ENCODE assay signal across 16 cellular contexts in the genomic region with DNA sequence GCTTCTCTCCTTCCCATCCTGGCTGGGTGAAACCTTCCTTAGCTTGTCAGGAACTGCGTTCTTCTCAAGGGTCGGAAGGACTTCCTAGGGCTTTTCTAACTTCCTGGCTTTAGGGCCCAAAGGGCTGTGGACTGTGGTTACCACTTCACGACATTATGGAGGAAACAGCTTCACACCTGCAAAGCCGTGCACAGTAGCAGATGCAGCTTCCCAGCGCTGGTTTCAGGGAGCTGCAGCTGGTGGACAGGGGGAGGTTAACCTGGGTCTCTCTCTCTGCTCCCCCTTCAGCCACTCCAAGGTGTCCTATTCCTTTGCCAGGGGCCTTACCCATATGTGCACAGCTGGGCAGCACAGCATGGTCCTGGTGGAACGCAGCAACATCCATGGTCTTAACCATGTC.
DNase-seq lines count a peak whose midpoint lies in the region.
"Had no signal": no experiment of that assay in that cellular context is flagged by ENCODE, and none has a peak within 500 bp of the region (broad histone marks: within the 10 kb centered on the region; RNA-seq: fewer than 3 reads in every experiment).

No MANE protein-coding gene starts in this region.

- H3K4me1 ChIP-seq in ectodermal cell (ENCODE audit: control insufficient read depth, insufficient read depth, low read length): peaks cover 12% of the 10 kb centered on the region
- H3K4me1 ChIP-seq: HAP-1 had no signal

- H3K27me3 ChIP-seq in ectodermal cell (ENCODE audit: control insufficient read depth, insufficient read depth, low read length, poor library complexity, severe bottlenecking): no peaks in the 10 kb centered on the region

- H3K9me3 ChIP-seq in KOPT-K1 (ENCODE audit: insufficient read depth, low read length, poor library complexity, severe bottlenecking): peaks cover 10% of the 10 kb centered on the region
- H3K9me3 ChIP-seq in ectodermal cell (ENCODE audit: control insufficient read depth, low read length): no peaks in the 10 kb centered on the region
- H3K9me3 ChIP-seq: HAP-1 had no signal

- H3K4me3 ChIP-seq in ectodermal cell (ENCODE audit: insufficient read depth, low read depth, low read length): no peak overlapping the region
- H3K4me3 ChIP-seq: HAP-1, K562 had no signal

- H3K36me3 ChIP-seq in KOPT-K1 (ENCODE audit: insufficient read depth, low read length): no peaks in the 10 kb centered on the region
- peaks cover 13% of the 10 kb centered on the region for H3K36me3 ChIP-seq in ectodermal cell (ENCODE audit: control insufficient read depth, insufficient read depth, low read length)
- H3K36me3 ChIP-seq: HAP-1 had no signal

- peak; percentile 6 for DNase-seq in NCI-H748 (lab: John Stamatoyannopoulos, UW; ENCODE audit: unreplicated experiment)
- DNase-seq in NCI-H748 treated with DMSO at 0.1 percent for 48 hours (lab: John Stamatoyannopoulos, UW): no peak
- no peak for DNase-seq in NOMO-1 (lab: John Stamatoyannopoulos, UW; ENCODE audit: unreplicated experiment in 2 of 2)
- no peak for DNase-seq in hypothalamus (lab: John Stamatoyannopoulos, UW)
- no peak for DNase-seq in NCI-H510A (lab: John Stamatoyannopoulos, UW)
- DNase-seq: 8988T; CD4-positive, alpha-beta memory T cell; DND-41; GDM1; GOT3; HFFc6 had no signal

- 94% methylated on average over 6 of the region's 6 CpGs for WGBS in ectodermal cell, 2 experiments

- peak overlapping the region; percentile 4 for H3K27ac ChIP-seq in KOPT-K1 (ENCODE audit: low read depth, low read length, poor library complexity, severe bottlenecking)
- H3K27ac ChIP-seq in ectodermal cell (ENCODE audit: insufficient read depth, low read depth, low read length, poor library complexity, severe bottlenecking): peak overlapping the region; percentile 16
- H3K27ac ChIP-seq: C4-2B had no signal
